In the genomic region with DNA sequence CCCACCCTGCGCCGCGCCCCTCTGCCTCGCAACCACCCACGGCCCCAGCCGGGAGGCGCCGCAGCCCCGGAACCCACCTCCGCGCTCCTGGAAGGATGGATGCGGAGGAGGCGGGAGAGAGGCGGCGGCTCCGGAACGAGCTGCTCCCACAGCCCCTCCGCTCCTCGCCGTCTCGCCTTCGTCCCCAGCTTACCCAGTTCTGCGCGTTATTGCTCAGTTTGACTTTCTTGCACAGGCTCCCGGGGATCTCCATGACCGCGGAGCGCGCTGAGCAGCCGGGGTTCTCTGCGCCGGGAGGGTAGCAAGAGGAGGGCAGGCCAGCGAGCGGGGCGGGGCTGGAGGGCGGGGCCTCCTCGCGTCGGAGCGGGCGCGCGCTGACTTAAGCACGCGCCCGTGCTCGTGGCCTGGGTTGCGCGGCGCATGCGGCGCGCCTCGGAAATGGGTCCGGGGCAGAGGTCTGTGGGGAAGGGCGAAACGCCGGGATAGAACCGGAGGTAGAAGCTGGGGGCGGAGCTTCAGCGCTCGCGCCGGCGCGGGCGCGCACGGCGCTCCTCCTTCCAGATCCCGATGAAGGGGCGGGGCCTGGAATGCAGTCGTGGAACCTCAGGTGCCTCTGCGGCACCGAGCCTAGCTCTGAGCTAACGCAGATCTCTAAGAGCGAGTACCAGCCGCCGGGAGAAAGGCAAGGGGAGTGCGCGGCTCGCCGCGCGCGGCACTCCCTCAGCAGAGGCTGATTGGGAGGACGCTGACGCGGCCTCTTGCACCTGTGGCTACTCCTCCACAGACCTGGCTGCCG, we compare ENCODE assay signal across 8 cellular contexts. TPM values are rescaled to one million over a fixed set of nuclear protein-coding genes. Genes with fewer than 3 reads are reported as not detected.
DNase-seq lines count a peak whose midpoint lies in the region; ATAC-seq and TF ChIP-seq lines count a peak whose summit lies in the region.

A gene (minus strand): TSS at position 308 of the 796 bp plus-strand sequence. CDS start 55 bp downstream, at position 253.

- WGBS in esophagus squamous epithelium, 2 donors: 0% methylated on average over 9 to 14 of the region's 90 CpGs

- H3K4me3 ChIP-seq in GM23338 (peak within 1 kb of the TSS; percentile 90), esophagus squamous epithelium (peak within 1 kb of the TSS; percentile 77 to 95 (median 91))

- H3K9me2 ChIP-seq in GM23338 (ENCODE audit: insufficient read depth): no peaks in the 10 kb centered on the region

- peaks cover 44% of the 10 kb centered on the region for H3K79me2 ChIP-seq in GM23338 (replicated peaks; ENCODE audit: insufficient read depth)

- H3K27me3 ChIP-seq in GM23338 (ENCODE audit: insufficient read depth): peaks cover 7% of the 10 kb centered on the region; the same call in 1 of the 2 replicates
- no peaks in the 10 kb centered on the region for H3K27me3 ChIP-seq in esophagus squamous epithelium

- no peaks in the 10 kb centered on the region for H3K9me3 ChIP-seq in esophagus squamous epithelium

- ATAC-seq in GM23338: peak; percentile 88

- peak within 1 kb of the TSS; percentile 99 for H3K4me2 ChIP-seq in GM23338

- no peaks in the 10 kb centered on the region; the same call in 2 of the 3 replicates for H3K9me3 Mint-ChIP-seq in GM23338

- H3K4me1 ChIP-seq in GM23338 (ENCODE audit: insufficient read depth): peaks cover 40% of the 10 kb centered on the region
- peaks cover 0 to 42% (median 9%) of the 10 kb centered on the region in 3 donors for H3K4me1 ChIP-seq in esophagus squamous epithelium

- peaks cover 38% of the 10 kb centered on the region for H3K4me1 Mint-ChIP-seq in GM23338

- H3K36me3 ChIP-seq in GM23338 (ENCODE audit: insufficient read depth) (no peaks in the 10 kb centered on the region), esophagus squamous epithelium (no peaks in the 10 kb centered on the region)

- H4K20me1 ChIP-seq in GM23338 (replicated peaks; ENCODE audit: insufficient read depth): peaks cover 10% of the 10 kb centered on the region; the same call in 1 of the 2 replicates

- peak within 1 kb of the TSS; percentile 100 for H2AFZ ChIP-seq in GM23338

- H3K4me3 Mint-ChIP-seq in GM23338: peak within 1 kb of the TSS; percentile 91

- DNase-seq in Daoy (ENCODE audit: low read depth) (peak; percentile 92), GM23338 (ENCODE audit: low spot score) (peak; percentile 99), Kasumi-1 (lab: John Stamatoyannopoulos, UW) (peak; percentile 91 to 93), RKO (ENCODE audit: low spot score) (peak; percentile 96), activated T-helper 1 cell treated with Interleukin-2 at 50 U/mL for 16 hours (ENCODE audit: low read depth) (peak; percentile 92), esophagus squamous epithelium (lab: John Stamatoyannopoulos, UW) (peak; percentile 73), myocyte (ENCODE audit: low read depth) (peak; percentile 96)
- peak; percentile 84 to 92 for DNase-seq in stimulated activated CD8-positive, alpha-beta memory T cell treated with anti-CD3 and anti-CD28 coated beads, Interleukin-7, amount 100 ng/mL, for 4 hours (ENCODE audit: low read depth in 2 of 2)

- H3F3A ChIP-seq in GM23338 (replicated peaks; ENCODE audit: low read depth): peaks cover 9% of the 10 kb centered on the region

- H3K27ac ChIP-seq in GM23338 (ENCODE audit: low read depth): peak within 1 kb of the TSS; percentile 80; the same call in 1 of the 2 replicates
- H3K27ac ChIP-seq in esophagus squamous epithelium: peak within 1 kb of the TSS; percentile 85 to 95 (median 92)

- TF ChIP-seq CTCF in GM23338 (conservative IDR thresholded peaks at IDR 0.05; ENCODE audit: low read depth in 2 of 2): no peak
- no peak for TF ChIP-seq CTCF in esophagus squamous epithelium (IDR thresholded peaks at IDR 0.05)

- H3K27me3 Mint-ChIP-seq in GM23338 (ENCODE audit: insufficient read depth, low read depth, poor library complexity): peaks cover 12% of the 10 kb centered on the region

- peak in 3 of 4 donors; percentile 49 to 80 (median 63) for TF ChIP-seq POLR2A in esophagus squamous epithelium (IDR thresholded peaks at IDR 0.05)

- intact Hi-C loops in esophagus squamous epithelium (cut with DNase I): no loop called here

- H3K27ac Mint-ChIP-seq in GM23338: peak within 1 kb of the TSS; percentile 92

- H3K36me3 Mint-ChIP-seq in GM23338 (ENCODE audit: low read depth): no peaks in the 10 kb centered on the region

TF ChIP-seq in GM23338, 12 proteins besides CTCF, POLR2A, EP300 and RAD21 (continues in another document):
- TF ChIP-seq STAT1 (IDR thresholded peaks at IDR 0.05; ENCODE audit: unreplicated experiment) (no peak), POLR2AphosphoS5 (IDR thresholded peaks at IDR 0.05; ENCODE audit: low read depth) (peak; percentile 89), CREB1 (CRISPR knock-in tag; IDR thresholded peaks at IDR 0.05; ENCODE audit: low read depth) (peak; percentile 49; the same call in 1 of the 2 replicates)
- TF ChIP-seq, protein P1, sequence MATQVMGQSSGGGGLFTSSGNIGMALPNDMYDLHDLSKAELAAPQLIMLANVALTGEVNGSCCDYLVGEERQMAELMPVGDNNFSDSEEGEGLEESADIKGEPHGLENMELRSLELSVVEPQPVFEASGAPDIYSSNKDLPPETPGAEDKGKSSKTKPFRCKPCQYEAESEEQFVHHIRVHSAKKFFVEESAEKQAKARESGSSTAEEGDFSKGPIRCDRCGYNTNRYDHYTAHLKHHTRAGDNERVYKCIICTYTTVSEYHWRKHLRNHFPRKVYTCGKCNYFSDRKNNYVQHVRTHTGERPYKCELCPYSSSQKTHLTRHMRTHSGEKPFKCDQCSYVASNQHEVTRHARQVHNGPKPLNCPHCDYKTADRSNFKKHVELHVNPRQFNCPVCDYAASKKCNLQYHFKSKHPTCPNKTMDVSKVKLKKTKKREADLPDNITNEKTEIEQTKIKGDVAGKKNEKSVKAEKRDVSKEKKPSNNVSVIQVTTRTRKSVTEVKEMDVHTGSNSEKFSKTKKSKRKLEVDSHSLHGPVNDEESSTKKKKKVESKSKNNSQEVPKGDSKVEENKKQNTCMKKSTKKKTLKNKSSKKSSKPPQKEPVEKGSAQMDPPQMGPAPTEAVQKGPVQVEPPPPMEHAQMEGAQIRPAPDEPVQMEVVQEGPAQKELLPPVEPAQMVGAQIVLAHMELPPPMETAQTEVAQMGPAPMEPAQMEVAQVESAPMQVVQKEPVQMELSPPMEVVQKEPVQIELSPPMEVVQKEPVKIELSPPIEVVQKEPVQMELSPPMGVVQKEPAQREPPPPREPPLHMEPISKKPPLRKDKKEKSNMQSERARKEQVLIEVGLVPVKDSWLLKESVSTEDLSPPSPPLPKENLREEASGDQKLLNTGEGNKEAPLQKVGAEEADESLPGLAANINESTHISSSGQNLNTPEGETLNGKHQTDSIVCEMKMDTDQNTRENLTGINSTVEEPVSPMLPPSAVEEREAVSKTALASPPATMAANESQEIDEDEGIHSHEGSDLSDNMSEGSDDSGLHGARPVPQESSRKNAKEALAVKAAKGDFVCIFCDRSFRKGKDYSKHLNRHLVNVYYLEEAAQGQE (IDR thresholded peaks at IDR 0.05; ENCODE audit: unreplicated experiment): no peak

RNA-seq across cellular contexts. Expression of the gene that starts here (rescaled TPM):
- 25.9 and 27.4 TPM in 2 replicates for total RNA-seq in Daoy (2014; rRNA removed; shearing (Covaris generic))
- total RNA-seq in GM23338 (2014; rRNA removed; shearing (Covaris generic)): 79.1 and 85.8 TPM in 2 replicates
- polyA plus RNA-seq in GM23338 (2016; fragmentation: Nextera tagmentation; extraction: Ambion mirVana): 72.0 and 76.6 TPM in 2 replicates
- 10 to 100 TPM; 30.8 to 54.1 (median 36.0) TPM for total RNA-seq in esophagus squamous epithelium
- total RNA-seq in myocyte: 53.0 and 56.0 TPM in 2 replicates
- polyA plus RNA-seq in myocyte (2012): 98.0 TPM

Comparison
In these comparisons a context has a peak if more than half of its experiments do, and no peak if none do; other contexts are left out.
1. Peak in every context shown above with its lines: DNase-seq, ATAC-seq, H3K4me3 ChIP-seq and H3K27ac ChIP-seq.